ENCODE assay signal across 19 cellular contexts in genomic region chr22:28999510-29000224, GRCh38.
A peak's percentile ranks its signal among the peaks of the same experiment; 100 is the strongest.
DNase-seq lines count a peak whose midpoint lies in the region; ATAC-seq, FAIRE-seq and TF ChIP-seq lines count a peak whose summit lies in the region.
"Had no signal": no experiment of that assay in that cellular context is flagged by ENCODE, and none has a peak within 500 bp of the region (broad histone marks: within the 10 kb centered on the region; RNA-seq: fewer than 3 reads in every experiment).

No MANE protein-coding gene starts in this region.

- TF ChIP-seq POLR2A in GM12878 (IDR thresholded peaks at IDR 0.05; ENCODE audit: low read depth, low read length) = no peak

- SMC1A ChIA-PET in GM12878 (lab: Charles Lee; ENCODE audit: uncharacterized antibody, unreplicated experiment) = interaction anchor here (0.7 to 6.9 kb wide), 15 partner anchors 11 to 120 kb away, joined by 3 to 50 read pairs (median 5); no protein-coding TSS in a partner anchor

- no peak for FAIRE-seq in GM12878 (lab: Jason Lieb, UNC)

- H3K23ac ChIP-seq in H9 (ENCODE audit: insufficient read length, low read depth, low read length) = no peak overlapping the region

- no peaks in the 10 kb centered on the region for H3K23me2 ChIP-seq in H9 (ENCODE audit: insufficient read length, low read depth, low read length, poor library complexity, severe bottlenecking)

- H3K9me3 ChIP-seq in H9 (ENCODE audit: control insufficient read depth, low read depth, low read length) (no peaks in the 10 kb centered on the region), GM12878 (replicated peaks; ENCODE audit: control insufficient read depth, insufficient read depth, low read length) (no peaks in the 10 kb centered on the region)

- TF ChIP-seq RAD21 in GM12878 (IDR thresholded peaks at IDR 0.05; ENCODE audit: insufficient read depth, low read depth, low read length) = no peak

- in situ Hi-C loops in GM12878 (cut with MboI) = no loop called here

- peak overlapping the region; percentile 8; the same call in 1 of the 2 replicates for H3K14ac ChIP-seq in H9 (ENCODE audit: insufficient read depth, low read length)

- H3K4ac ChIP-seq in H9 (ENCODE audit: low read depth, low read length) = no peak overlapping the region

- H3K79me2 ChIP-seq in H9 (ENCODE audit: insufficient read depth, low read length) (no peaks in the 10 kb centered on the region), GM12878 (ENCODE audit: control insufficient read depth, insufficient read depth, low read length) (no peaks in the 10 kb centered on the region)

- H3K27ac ChIP-seq in H9 (ENCODE audit: insufficient read length, low read depth, low read length) (peak overlapping the region; percentile 68), GM12878 (ENCODE audit: control insufficient read depth, insufficient read depth) (no peak overlapping the region)
- H3K27ac ChIP-seq: SK-N-MC had no signal

- no peak for DNase-seq in H9
- no peak for DNase-seq in GM12878 (ENCODE audit: low read depth, low spot score)
- DNase-seq in iris pigment epithelial cell (ENCODE audit: low read depth) = peak; percentile 15
- no peak for DNase-seq in progenitor cell of endocrine pancreas (ENCODE audit: low spot score, unreplicated experiment)
- no peak for DNase-seq in NCI-H82 (lab: John Stamatoyannopoulos, UW)
- no peak for DNase-seq in HK-2 (ENCODE audit: unreplicated experiment)
- DNase-seq in activated naive CD4-positive, alpha-beta T cell treated with anti-CD3 and anti-CD28 coated beads for 36 hours = no peak
- DNase-seq: activated CD4-positive, alpha-beta T cell treated with anti-CD3 and anti-CD28 coated beads for 1 hour; activated CD8-positive, alpha-beta memory T cell treated with anti-CD3 and anti-CD28 coated beads, Interleukin-2, amount 10 ng/mL, durations not matched to agents 7 days and 5 days; aorta; DMS153; NCI-H1930; nephron progenitor cell; T1000 had no signal

- H3K4me3 ChIP-seq in GM12878 = no peak overlapping the region
- H3K4me3 ChIP-seq: lung, SK-N-MC had no signal

- H3K4me3 Mint-ChIP-seq in H9 = no peak overlapping the region; a peak in 1 of 5 replicates
- H3K4me3 Mint-ChIP-seq in progenitor cell of endocrine pancreas (ENCODE audit: low read depth) = no peak overlapping the region
- H3K4me3 Mint-ChIP-seq in activated naive CD4-positive, alpha-beta T cell treated with anti-CD3 and anti-CD28 coated beads for 36 hours = no peak overlapping the region
- H3K4me3 Mint-ChIP-seq: activated CD8-positive, alpha-beta memory T cell treated with anti-CD3 and anti-CD28 coated beads, Interleukin-2, amount 10 ng/mL, durations not matched to agents 7 days and 5 days; dendritic cell treated with granulocyte-macrophage colony-stimulating factor and Interleukin-4, amounts not matched to agents 40 ng/mL and 50 ng/mL, for 4 days; nephron progenitor cell had no signal

- H3K27me3 Mint-ChIP-seq in H9 (ENCODE audit: low read depth) (no peaks in the 10 kb centered on the region; the same call in 1 of the 2 replicates), progenitor cell of endocrine pancreas (no peaks in the 10 kb centered on the region)
- H3K27me3 Mint-ChIP-seq in activated naive CD4-positive, alpha-beta T cell treated with anti-CD3 and anti-CD28 coated beads for 36 hours (ENCODE audit: low read depth) = peaks cover 12% of the 10 kb centered on the region

- POLR2A ChIA-PET in GM12878 (lab: Charles Lee) = interaction anchor here (0.8 to 2.3 kb wide), 6 partner anchors 10 to 19 kb away, joined by 3 to 10 read pairs (median 4); no protein-coding TSS in a partner anchor

- H2BK20ac ChIP-seq in H9 (ENCODE audit: low read depth, low read length, poor library complexity, severe bottlenecking) = no peak overlapping the region

- intact Hi-C loops in GM12878 (cut with micrococcal nuclease; ENCODE audit: unreplicated experiment) = no loop called here
- intact Hi-C loops in activated naive CD4-positive, alpha-beta T cell treated with anti-CD3 and anti-CD28 coated beads for 36 hours (cut with micrococcal nuclease) = no loop called here

- no peak overlapping the region for H3K56ac ChIP-seq in H9 (ENCODE audit: insufficient read length, low read depth, low read length)

- no peak overlapping the region for H2BK5ac ChIP-seq in H9 (ENCODE audit: insufficient read length, low read length)

- H3K4me1 Mint-ChIP-seq in H9 = peaks cover 54 to 56% of the 10 kb centered on the region in 2 experiments
- peaks cover 24% of the 10 kb centered on the region for H3K4me1 Mint-ChIP-seq in progenitor cell of endocrine pancreas (ENCODE audit: low read depth)
- peaks cover 3% of the 10 kb centered on the region for H3K4me1 Mint-ChIP-seq in activated naive CD4-positive, alpha-beta T cell treated with anti-CD3 and anti-CD28 coated beads for 36 hours (ENCODE audit: low read depth)
- H3K4me1 Mint-ChIP-seq: activated CD8-positive, alpha-beta memory T cell treated with anti-CD3 and anti-CD28 coated beads, Interleukin-2, amount 10 ng/mL, durations not matched to agents 7 days and 5 days had no signal

- no peak overlapping the region for H3T11ph ChIP-seq in H9 (ENCODE audit: low read length)

- CTCF ChIA-PET in GM12878 (lab: Yijun Ruan, JAX) = interaction anchor here (0.9 to 1.7 kb wide), 3 partner anchors 23 to 82 kb away, joined by 3 to 4 read pairs (median 4); no protein-coding TSS in a partner anchor
- CTCF ChIA-PET in activated naive CD4-positive, alpha-beta T cell treated with anti-CD3 and anti-CD28 coated beads for 36 hours (lab: Charles Lee) = no interaction called here

- no peak overlapping the region for H2BK120ac ChIP-seq in H9 (ENCODE audit: low read depth, low read length, poor library complexity, severe bottlenecking)

- H2AK5ac ChIP-seq in H9 (ENCODE audit: insufficient read length, low read length) = no peak overlapping the region

- no peak overlapping the region for H3K9ac ChIP-seq in H9 (ENCODE audit: extremely low read depth, insufficient read length, low read length)
- no peak overlapping the region for H3K9ac ChIP-seq in GM12878 (ENCODE audit: control insufficient read depth, insufficient read depth, low read length)

- H3K9me3 Mint-ChIP-seq in H9 (no peaks in the 10 kb centered on the region), progenitor cell of endocrine pancreas (ENCODE audit: low read depth) (no peaks in the 10 kb centered on the region)
- no peaks in the 10 kb centered on the region for H3K9me3 Mint-ChIP-seq in activated naive CD4-positive, alpha-beta T cell treated with anti-CD3 and anti-CD28 coated beads for 36 hours
- H3K9me3 Mint-ChIP-seq: dendritic cell treated with granulocyte-macrophage colony-stimulating factor and Interleukin-4, amounts not matched to agents 40 ng/mL and 50 ng/mL, for 4 days; nephron progenitor cell had no signal

- peak overlapping the region; percentile 88 for H3K18ac ChIP-seq in H9 (ENCODE audit: insufficient read length, low read depth, low read length)

- no peak for TF ChIP-seq EP300 in GM12878 (IDR thresholded peaks at IDR 0.05; ENCODE audit: borderline replicate concordance in 1 of 2, control insufficient read depth in 1 of 2, low read depth in 2 of 2, low read length in 2 of 2)

- peak overlapping the region; percentile 84 to 95 (median 90); a peak in 6 of 7 replicates for H3K27ac Mint-ChIP-seq in H9
- H3K27ac Mint-ChIP-seq in progenitor cell of endocrine pancreas = peak overlapping the region; percentile 76
- H3K27ac Mint-ChIP-seq in activated naive CD4-positive, alpha-beta T cell treated with anti-CD3 and anti-CD28 coated beads for 36 hours = no peak overlapping the region
- H3K27ac Mint-ChIP-seq: activated CD8-positive, alpha-beta memory T cell treated with anti-CD3 and anti-CD28 coated beads, Interleukin-2, amount 10 ng/mL, durations not matched to agents 7 days and 5 days; dendritic cell treated with granulocyte-macrophage colony-stimulating factor and Interleukin-4, amounts not matched to agents 40 ng/mL and 50 ng/mL, for 4 days had no signal

- peak overlapping the region; percentile 16 for H2BK12ac ChIP-seq in H9 (ENCODE audit: insufficient read length, low read depth, low read length)

- H4K91ac ChIP-seq in H9 (ENCODE audit: insufficient read length, low read depth, low read length) = peak overlapping the region; percentile 80

- no TSS peak for BruUV-seq in GM12878 (replicated peaks; lab: Mats Ljungman, UMichigan)

- no peaks in the 10 kb centered on the region for H3K27me3 ChIP-seq in H9 (ENCODE audit: insufficient read depth, low read length)
- no peaks in the 10 kb centered on the region for H3K27me3 ChIP-seq in GM12878 (replicated peaks in 1 of 2; ENCODE audit: control insufficient read depth in 2 of 2, insufficient read depth in 2 of 2, low read length in 1 of 2)

- H3K36me3 ChIP-seq in GM12878 (ENCODE audit: control insufficient read depth in 2 of 2, insufficient read depth in 2 of 2, low read length in 1 of 2) = no peaks in the 10 kb centered on the region

- WGBS in H9 (ENCODE audit: extremely low coverage, insufficient read length, low lambda C conversion rate) = no CpG with 5 or more reads among the region's 7 CpGs
- 24% methylated on average over 7 of the region's 7 CpGs for WGBS in GM12878 (ENCODE audit: insufficient coverage, insufficient replicate concordance, low lambda C conversion rate, missing lambda C conversion rate)

- no peak overlapping the region for H4K5ac ChIP-seq in H9 (ENCODE audit: insufficient read length, low read depth, low read length)

- no peak overlapping the region for H2AFZ ChIP-seq in H9 (ENCODE audit: low read length)
- H2AFZ ChIP-seq in GM12878 (ENCODE audit: control insufficient read depth, low read depth, low read length) = no peak overlapping the region

- ATAC-seq in GM12878 (peak; percentile 90), GM21447 (IDR thresholded peaks at IDR 0.05; ENCODE audit: unreplicated experiment) (no peak)
- ATAC-seq: activated CD8-positive, alpha-beta memory T cell treated with anti-CD3 and anti-CD28 coated beads, Interleukin-2, amount 10 ng/mL, durations not matched to agents 7 days and 5 days; HCT116 had no signal

- no peak for TF ChIP-seq CTCF in H9 (conservative IDR thresholded peaks at IDR 0.05)
- TF ChIP-seq CTCF in GM12878 (IDR thresholded peaks at IDR 0.05 in 2 of 3, conservative IDR thresholded peaks at IDR 0.05 in 1 of 3; ENCODE audit: control insufficient read depth in 2 of 3, extremely low read depth in 1 of 3, insufficient read depth in 1 of 3, low read depth in 3 of 3, low read length in 3 of 3) = no peak
- TF ChIP-seq CTCF in progenitor cell of endocrine pancreas (IDR thresholded peaks at IDR 0.05; ENCODE audit: unreplicated experiment) = no peak

- H2BK15ac ChIP-seq in H9 (ENCODE audit: low read depth, low read length) = no peak overlapping the region

- RAD21 ChIA-PET in GM12878 (lab: Charles Lee; ENCODE audit: unreplicated experiment) = interaction anchor here (0.7 to 2.3 kb wide), 8 partner anchors 11 to 246 kb away, joined by 3 to 8 read pairs (median 4); no protein-coding TSS in a partner anchor

- H3K79me1 ChIP-seq in H9 (ENCODE audit: insufficient read depth, low read depth, low read length, poor library complexity, severe bottlenecking) = peaks cover 3% of the 10 kb centered on the region

- H3K4me2 ChIP-seq in H9 (ENCODE audit: insufficient read depth, insufficient read length, low read length) (no peak overlapping the region), GM12878 (ENCODE audit: control insufficient read depth, insufficient read depth) (no peak overlapping the region)

- peaks cover 7 to 24% (median 10%) of the 10 kb centered on the region in 3 experiments for H3K36me3 Mint-ChIP-seq in H9 (ENCODE audit: insufficient read depth in 1 of 3, low read depth in 3 of 3)
- no peaks in the 10 kb centered on the region for H3K36me3 Mint-ChIP-seq in progenitor cell of endocrine pancreas (ENCODE audit: insufficient read depth)
- H3K36me3 Mint-ChIP-seq in activated naive CD4-positive, alpha-beta T cell treated with anti-CD3 and anti-CD28 coated beads for 36 hours (ENCODE audit: low read depth) = no peaks in the 10 kb centered on the region
- H3K36me3 Mint-ChIP-seq: activated CD8-positive, alpha-beta memory T cell treated with anti-CD3 and anti-CD28 coated beads, Interleukin-2, amount 10 ng/mL, durations not matched to agents 7 days and 5 days had no signal

- no peaks in the 10 kb centered on the region for H4K20me1 ChIP-seq in H9 (ENCODE audit: control insufficient read depth, insufficient read depth, insufficient read length)
- H4K20me1 ChIP-seq in GM12878 (ENCODE audit: control insufficient read depth, insufficient read depth) = no peaks in the 10 kb centered on the region

- H3K4me1 ChIP-seq in H9 (ENCODE audit: insufficient read depth, low read length) = peaks cover 17% of the 10 kb centered on the region
- H3K4me1 ChIP-seq in GM12878 (ENCODE audit: control insufficient read depth, insufficient read depth, low read length) = no peaks in the 10 kb centered on the region

- H4K8ac ChIP-seq in H9 (replicated peaks; ENCODE audit: insufficient read length, low read depth, low read length) = no peak overlapping the region
